In the genomic region with DNA sequence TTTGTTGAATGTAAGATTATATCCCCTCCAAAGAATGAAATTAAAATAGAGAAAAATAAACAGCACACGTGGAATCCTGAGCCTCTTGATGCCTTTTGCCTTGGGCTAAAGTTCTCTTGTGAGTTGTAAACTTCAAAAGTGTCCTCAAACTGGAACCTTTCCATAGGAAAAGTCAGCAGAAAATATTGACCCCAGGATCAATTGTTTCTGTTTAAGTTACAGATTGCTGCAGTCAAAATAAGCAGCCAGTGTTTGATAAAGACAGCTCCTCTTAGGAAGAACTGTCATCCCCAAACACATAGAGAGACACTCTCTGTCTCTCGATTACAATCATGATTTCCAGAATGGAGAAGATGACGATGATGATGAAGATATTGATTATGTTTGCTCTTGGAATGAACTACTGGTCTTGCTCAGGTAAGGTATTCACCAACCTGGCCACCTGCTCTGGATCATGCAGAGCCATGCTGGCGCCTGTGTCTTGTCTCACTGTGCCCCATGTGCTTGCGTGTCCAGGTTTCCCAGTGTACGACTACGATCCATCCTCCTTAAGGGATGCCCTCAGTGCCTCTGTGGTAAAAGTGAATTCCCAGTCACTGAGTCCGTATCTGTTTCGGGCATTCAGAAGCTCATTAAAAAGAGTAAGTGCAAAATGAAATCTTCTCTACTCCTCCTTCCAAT, we compare ENCODE assay signal across 1 cellular context.
TF ChIP-seq lines count a peak whose summit lies in the region.

A gene with protein sequence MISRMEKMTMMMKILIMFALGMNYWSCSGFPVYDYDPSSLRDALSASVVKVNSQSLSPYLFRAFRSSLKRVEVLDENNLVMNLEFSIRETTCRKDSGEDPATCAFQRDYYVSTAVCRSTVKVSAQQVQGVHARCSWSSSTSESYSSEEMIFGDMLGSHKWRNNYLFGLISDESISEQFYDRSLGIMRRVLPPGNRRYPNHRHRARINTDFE (plus strand): TSS at position 248 of the 681 bp plus-strand sequence. CDS start 85 bp downstream, at position 333.

TF ChIP-seq in SK-N-SH, 30 proteins besides CTCF, POLR2A, EP300 and RAD21 (continued from another document):
- TF ChIP-seq, protein P1, sequence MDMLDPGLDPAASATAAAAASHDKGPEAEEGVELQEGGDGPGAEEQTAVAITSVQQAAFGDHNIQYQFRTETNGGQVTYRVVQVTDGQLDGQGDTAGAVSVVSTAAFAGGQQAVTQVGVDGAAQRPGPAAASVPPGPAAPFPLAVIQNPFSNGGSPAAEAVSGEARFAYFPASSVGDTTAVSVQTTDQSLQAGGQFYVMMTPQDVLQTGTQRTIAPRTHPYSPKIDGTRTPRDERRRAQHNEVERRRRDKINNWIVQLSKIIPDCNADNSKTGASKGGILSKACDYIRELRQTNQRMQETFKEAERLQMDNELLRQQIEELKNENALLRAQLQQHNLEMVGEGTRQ (IDR thresholded peaks at IDR 0.05; ENCODE audit: borderline replicate concordance, low read depth, low read length) = no peak
- TF ChIP-seq, protein P2, sequence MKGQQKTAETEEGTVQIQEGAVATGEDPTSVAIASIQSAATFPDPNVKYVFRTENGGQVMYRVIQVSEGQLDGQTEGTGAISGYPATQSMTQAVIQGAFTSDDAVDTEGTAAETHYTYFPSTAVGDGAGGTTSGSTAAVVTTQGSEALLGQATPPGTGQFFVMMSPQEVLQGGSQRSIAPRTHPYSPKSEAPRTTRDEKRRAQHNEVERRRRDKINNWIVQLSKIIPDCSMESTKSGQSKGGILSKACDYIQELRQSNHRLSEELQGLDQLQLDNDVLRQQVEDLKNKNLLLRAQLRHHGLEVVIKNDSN (IDR thresholded peaks at IDR 0.05; ENCODE audit: borderline replicate concordance, low read depth) = no peak
- no peak for TF ChIP-seq ELF1 (IDR thresholded peaks at IDR 0.05)
- TF ChIP-seq FOSL2 (IDR thresholded peaks at IDR 0.05; ENCODE audit: borderline replicate concordance, low read depth) = no peak
- TF ChIP-seq EZH2phosphoT487 (IDR thresholded peaks at IDR 0.05; ENCODE audit: borderline replicate concordance, low read depth) = no peak
- TF ChIP-seq, protein P3, sequence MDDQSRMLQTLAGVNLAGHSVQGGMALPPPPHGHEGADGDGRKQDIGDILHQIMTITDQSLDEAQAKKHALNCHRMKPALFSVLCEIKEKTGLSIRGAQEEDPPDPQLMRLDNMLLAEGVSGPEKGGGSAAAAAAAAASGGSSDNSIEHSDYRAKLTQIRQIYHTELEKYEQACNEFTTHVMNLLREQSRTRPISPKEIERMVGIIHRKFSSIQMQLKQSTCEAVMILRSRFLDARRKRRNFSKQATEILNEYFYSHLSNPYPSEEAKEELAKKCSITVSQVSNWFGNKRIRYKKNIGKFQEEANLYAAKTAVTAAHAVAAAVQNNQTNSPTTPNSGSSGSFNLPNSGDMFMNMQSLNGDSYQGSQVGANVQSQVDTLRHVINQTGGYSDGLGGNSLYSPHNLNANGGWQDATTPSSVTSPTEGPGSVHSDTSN (IDR thresholded peaks at IDR 0.05) = no peak
- no peak for TF ChIP-seq SIN3A (IDR thresholded peaks at IDR 0.05; ENCODE audit: borderline replicate concordance, low read depth, low read length)
- TF ChIP-seq, protein P4, sequence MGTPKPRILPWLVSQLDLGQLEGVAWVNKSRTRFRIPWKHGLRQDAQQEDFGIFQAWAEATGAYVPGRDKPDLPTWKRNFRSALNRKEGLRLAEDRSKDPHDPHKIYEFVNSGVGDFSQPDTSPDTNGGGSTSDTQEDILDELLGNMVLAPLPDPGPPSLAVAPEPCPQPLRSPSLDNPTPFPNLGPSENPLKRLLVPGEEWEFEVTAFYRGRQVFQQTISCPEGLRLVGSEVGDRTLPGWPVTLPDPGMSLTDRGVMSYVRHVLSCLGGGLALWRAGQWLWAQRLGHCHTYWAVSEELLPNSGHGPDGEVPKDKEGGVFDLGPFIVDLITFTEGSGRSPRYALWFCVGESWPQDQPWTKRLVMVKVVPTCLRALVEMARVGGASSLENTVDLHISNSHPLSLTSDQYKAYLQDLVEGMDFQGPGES (IDR thresholded peaks at IDR 0.05; ENCODE audit: low read depth, low read length) = no peak
- TF ChIP-seq FOXJ3 (CRISPR knock-in tag; IDR thresholded peaks at IDR 0.05) = no peak
- no peak for TF ChIP-seq NRF1 (IDR thresholded peaks at IDR 0.05; ENCODE audit: low read depth, low read length)
- TF ChIP-seq TAF1 (IDR thresholded peaks at IDR 0.05; ENCODE audit: borderline replicate concordance, low read depth, low read length) = no peak
- no peak for TF ChIP-seq MEF2A (IDR thresholded peaks at IDR 0.05; ENCODE audit: borderline replicate concordance, low read depth)
